Comparison of ENCODE assay signal across 1 cellular context in genomic region chr6:127097442-127097841, GRCh38. TPM values are rescaled to one million over a fixed set of nuclear protein-coding genes. Genes with fewer than 3 reads are reported as not detected.
"Had no signal": no experiment of that assay in that cellular context is flagged by ENCODE, and none has a peak within 500 bp of the region (broad histone marks: within the 10 kb centered on the region; RNA-seq: fewer than 3 reads in every experiment).

No MANE protein-coding gene starts in this region.

RNA-seq across cellular contexts. Expression of gene RSPO3, which starts 21.0 kb away (rescaled TPM):
- polyA plus RNA-seq: naive thymus-derived CD8-positive, alpha-beta T cell had no signal
